16 cellular contexts compared by ENCODE assay signal in the genomic region with DNA sequence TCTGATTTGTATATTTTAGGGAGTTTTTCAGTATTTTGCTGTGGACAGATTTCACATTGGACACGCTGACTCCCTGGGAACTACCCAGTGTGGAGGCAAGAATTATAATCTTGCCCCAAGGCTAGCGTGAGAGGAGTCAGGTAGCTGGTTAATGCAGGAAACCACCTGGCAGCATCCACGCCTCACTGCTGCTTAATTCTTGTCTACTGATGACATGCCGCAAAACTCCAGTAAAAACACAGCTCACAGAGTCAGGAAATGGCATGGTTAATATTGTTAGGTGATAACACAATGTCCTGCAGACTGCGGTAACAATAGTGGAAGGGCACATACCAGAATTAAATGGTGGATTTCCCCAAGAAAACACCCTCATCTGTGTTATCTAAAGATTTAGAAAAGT.
DNase-seq lines count a peak whose midpoint lies in the region; ATAC-seq lines count a peak whose summit lies in the region.
"Had no signal": no experiment of that assay in that cellular context is flagged by ENCODE, and none has a peak within 500 bp of the region (broad histone marks: within the 10 kb centered on the region; RNA-seq: fewer than 3 reads in every experiment).

No MANE protein-coding gene starts in this region.

- peak; percentile 95 for DNase-seq in Daoy (ENCODE audit: low read depth)
- DNase-seq in activated CD4-positive, CD25-positive, alpha-beta regulatory T cell (lab: John Stamatoyannopoulos, UW), result no peak
- DNase-seq in NCI-H2081 (lab: John Stamatoyannopoulos, UW), result no peak
- DNase-seq in activated CD4-positive, alpha-beta T cell treated with anti-CD3 and anti-CD28 coated beads, Interleukin-2, amount 10 ng/mL, durations not matched to agents 24 days and 14 days, result no peak
- no peak for DNase-seq in nucleus accumbens (lab: John Stamatoyannopoulos, UW)
- DNase-seq: activated effector memory CD4-positive, alpha-beta T cell treated with anti-CD3 and anti-CD28 coated beads, Interleukin-2, amount 50 U/mL, for 16 hours; CD4-positive, CD25-positive, alpha-beta regulatory T cell; colonic mucosa; natural killer cell; NCI-H1436 treated with DMSO at 0.1 percent for 48 hours; NCI-H345; stimulated activated naive CD8-positive, alpha-beta T cell treated with anti-CD3 and anti-CD28 coated beads, Interleukin-15, amount 100 ng/mL, for 72 hours had no signal

- intact Hi-C loops in activated CD4-positive, alpha-beta T cell treated with anti-CD3 and anti-CD28 coated beads, Interleukin-2, amount 10 ng/mL, durations not matched to agents 24 days and 14 days (cut with micrococcal nuclease), result no loop called here

- no peaks in the 10 kb centered on the region for H3K4me1 Mint-ChIP-seq in activated CD4-positive, alpha-beta T cell treated with anti-CD3 and anti-CD28 coated beads, Interleukin-2, amount 10 ng/mL, durations not matched to agents 24 days and 14 days
- H3K4me1 Mint-ChIP-seq: CD4-positive, CD25-positive, alpha-beta regulatory T cell; natural killer cell; stimulated activated naive CD8-positive, alpha-beta T cell treated with anti-CD3 and anti-CD28 coated beads, Interleukin-15, amount 100 ng/mL, for 72 hours had no signal

- H3K36me3 Mint-ChIP-seq in activated CD4-positive, alpha-beta T cell treated with anti-CD3 and anti-CD28 coated beads, Interleukin-2, amount 10 ng/mL, durations not matched to agents 24 days and 14 days (ENCODE audit: low read depth), result no peaks in the 10 kb centered on the region
- H3K36me3 Mint-ChIP-seq: CD4-positive, CD25-positive, alpha-beta regulatory T cell; natural killer cell had no signal

- H3K4me3 Mint-ChIP-seq in activated CD4-positive, alpha-beta T cell treated with anti-CD3 and anti-CD28 coated beads, Interleukin-2, amount 10 ng/mL, durations not matched to agents 24 days and 14 days, result no peak overlapping the region
- H3K4me3 Mint-ChIP-seq: CD4-positive, CD25-positive, alpha-beta regulatory T cell; natural killer cell; stimulated activated naive CD8-positive, alpha-beta T cell treated with anti-CD3 and anti-CD28 coated beads, Interleukin-15, amount 100 ng/mL, for 72 hours had no signal

- H3K9me3 Mint-ChIP-seq in activated CD4-positive, alpha-beta T cell treated with anti-CD3 and anti-CD28 coated beads, Interleukin-2, amount 10 ng/mL, durations not matched to agents 24 days and 14 days, result no peaks in the 10 kb centered on the region
- H3K9me3 Mint-ChIP-seq: CD4-positive, CD25-positive, alpha-beta regulatory T cell; natural killer cell; stimulated activated naive CD8-positive, alpha-beta T cell treated with anti-CD3 and anti-CD28 coated beads, Interleukin-15, amount 100 ng/mL, for 72 hours had no signal

- H3K27me3 Mint-ChIP-seq in activated CD4-positive, alpha-beta T cell treated with anti-CD3 and anti-CD28 coated beads, Interleukin-2, amount 10 ng/mL, durations not matched to agents 24 days and 14 days, result peaks cover 1% of the 10 kb centered on the region
- H3K27me3 Mint-ChIP-seq: CD4-positive, CD25-positive, alpha-beta regulatory T cell; stimulated activated naive CD8-positive, alpha-beta T cell treated with anti-CD3 and anti-CD28 coated beads, Interleukin-15, amount 100 ng/mL, for 72 hours had no signal

- ATAC-seq in GM19328 (IDR thresholded peaks at IDR 0.05; ENCODE audit: unreplicated experiment) (peak; percentile 58), HG03442 (IDR thresholded peaks at IDR 0.05; ENCODE audit: unreplicated experiment) (peak; percentile 55), esophagus mucosa (peak; percentile 36)
- ATAC-seq: activated CD4-positive, CD25-positive, alpha-beta regulatory T cell treated with anti-CD3 and anti-CD28 coated beads, Interleukin-2, amount 50 U/mL, for 24 hours; natural killer cell; stimulated activated naive CD8-positive, alpha-beta T cell treated with anti-CD3 and anti-CD28 coated beads, Interleukin-15, amount 100 ng/mL, for 72 hours had no signal

- no peak overlapping the region for H3K27ac Mint-ChIP-seq in activated CD4-positive, alpha-beta T cell treated with anti-CD3 and anti-CD28 coated beads, Interleukin-2, amount 10 ng/mL, durations not matched to agents 24 days and 14 days
- H3K27ac Mint-ChIP-seq: natural killer cell; stimulated activated naive CD8-positive, alpha-beta T cell treated with anti-CD3 and anti-CD28 coated beads, Interleukin-15, amount 100 ng/mL, for 72 hours had no signal
